In the genomic region with DNA sequence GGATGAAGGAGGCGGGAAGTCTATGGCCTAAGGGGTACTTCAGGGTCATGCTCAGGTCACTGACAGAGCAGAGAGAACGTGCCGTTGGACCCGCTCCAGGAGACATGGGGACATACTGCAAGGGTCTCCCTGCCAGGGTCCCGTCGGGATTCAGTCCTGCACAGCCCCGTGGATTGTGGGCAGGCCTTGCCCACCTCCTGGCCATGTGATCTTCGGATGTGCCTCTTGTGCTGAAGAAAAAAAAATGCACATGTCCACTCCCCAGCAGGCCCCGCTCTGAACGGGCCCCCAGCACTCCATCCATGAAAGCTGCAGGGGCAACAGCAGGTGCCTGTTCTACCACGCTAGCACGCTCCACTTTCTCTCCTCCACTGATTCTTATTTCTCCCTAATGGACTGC, we compare ENCODE assay signal across 32 cellular contexts. TPM values are rescaled to one million over a fixed set of nuclear protein-coding genes. Genes with fewer than 3 reads are reported as not detected.
"Had no signal": no experiment of that assay in that cellular context is flagged by ENCODE, and none has a peak within 500 bp of the region (broad histone marks: within the 10 kb centered on the region; RNA-seq: fewer than 3 reads in every experiment).

No MANE protein-coding gene starts in this region.

- H3K4me3 Mint-ChIP-seq: natural killer cell; nephron; neural progenitor cell; stimulated activated effector memory CD8-positive, alpha-beta T cell treated with anti-CD3 and anti-CD28 coated beads, Interleukin-12 subunit alpha, Interleukin-12 subunit beta, amount 100 ng/mL, for 72 hours; stimulated activated naive B cell treated with anti-CD40 and anti-IgM and Interleukin-4, amounts not matched to agents 10 μg/mL and 1 μg/mL and 100 μg/mL, for 72 hours; stimulated activated naive CD8-positive, alpha-beta T cell treated with anti-CD3 and anti-CD28 coated beads, Interleukin-15, Interleukin-2, amounts not matched to agents 100 ng/mL and 50 ng/mL, for 24 hours had no signal

- H3K4me1 Mint-ChIP-seq: natural killer cell; stimulated activated effector memory CD8-positive, alpha-beta T cell treated with anti-CD3 and anti-CD28 coated beads, Interleukin-12 subunit alpha, Interleukin-12 subunit beta, amount 100 ng/mL, for 72 hours; stimulated activated naive B cell treated with anti-CD40 and anti-IgM and Interleukin-4, amounts not matched to agents 10 μg/mL and 1 μg/mL and 100 μg/mL, for 72 hours had no signal

- H3K9me3 Mint-ChIP-seq: natural killer cell; nephron; stimulated activated effector memory CD8-positive, alpha-beta T cell treated with anti-CD3 and anti-CD28 coated beads, Interleukin-12 subunit alpha, Interleukin-12 subunit beta, amount 100 ng/mL, for 72 hours; stimulated activated naive B cell treated with anti-CD40 and anti-IgM and Interleukin-4, amounts not matched to agents 10 μg/mL and 1 μg/mL and 100 μg/mL, for 72 hours; stimulated activated naive CD8-positive, alpha-beta T cell treated with anti-CD3 and anti-CD28 coated beads, Interleukin-15, Interleukin-2, amounts not matched to agents 100 ng/mL and 50 ng/mL, for 24 hours had no signal

- H3K4me1 ChIP-seq: pancreas, prostate gland, right atrium auricular region, right lobe of liver, sigmoid colon, stomach, thyroid gland, tibial nerve, upper lobe of left lung, vagina had no signal

- H3K27ac ChIP-seq: neural progenitor cell, neutrophil, pancreas, prostate gland, right lobe of liver, sigmoid colon, stomach, thoracic aorta, thyroid gland, tibial nerve, upper lobe of left lung, vagina had no signal

- H3K4me3 ChIP-seq: neural progenitor cell, pancreas, prostate gland, right atrium auricular region, right lobe of liver, sigmoid colon, stomach, thoracic aorta, thyroid gland, tibial nerve, upper lobe of left lung, vagina had no signal

- H3K36me3 Mint-ChIP-seq: natural killer cell; stimulated activated effector memory CD8-positive, alpha-beta T cell treated with anti-CD3 and anti-CD28 coated beads, Interleukin-12 subunit alpha, Interleukin-12 subunit beta, amount 100 ng/mL, for 72 hours; stimulated activated naive B cell treated with anti-CD40 and anti-IgM and Interleukin-4, amounts not matched to agents 10 μg/mL and 1 μg/mL and 100 μg/mL, for 72 hours had no signal

- H3K27ac Mint-ChIP-seq: natural killer cell; nephron; neural progenitor cell; stimulated activated effector memory CD8-positive, alpha-beta T cell treated with anti-CD3 and anti-CD28 coated beads, Interleukin-12 subunit alpha, Interleukin-12 subunit beta, amount 100 ng/mL, for 72 hours; stimulated activated naive B cell treated with anti-CD40 and anti-IgM and Interleukin-4, amounts not matched to agents 10 μg/mL and 1 μg/mL and 100 μg/mL, for 72 hours; stimulated activated naive CD8-positive, alpha-beta T cell treated with anti-CD3 and anti-CD28 coated beads, Interleukin-15, Interleukin-2, amounts not matched to agents 100 ng/mL and 50 ng/mL, for 24 hours had no signal

- DNase-seq: natural killer cell; nucleus accumbens; pancreas; retina; right lobe of liver; sigmoid colon; small intestine; stimulated activated CD4-positive, alpha-beta T cell treated with anti-CD3 and anti-CD28 coated beads, Interleukin-15, amount 100 ng/mL, for 24 hours; stimulated activated CD4-positive, alpha-beta T cell treated with anti-CD3 and anti-CD28 coated beads, Interleukin-2, amount 100 ng/mL, for 24 hours; stimulated activated CD4-positive, alpha-beta T cell treated with anti-CD3 and anti-CD28 coated beads, Interleukin-2, amount 100 ng/mL, for 48 hours; stimulated activated CD4-positive, alpha-beta T cell treated with anti-CD3 and anti-CD28 coated beads, Interleukin-4, amount 100 ng/mL, for 24 hours; stimulated activated naive B cell treated with anti-CD40 and anti-IgM and Interleukin-4, amounts not matched to agents 10 μg/mL and 1 μg/mL and 100 μg/mL, for 72 hours; stimulated activated naive CD4-positive, alpha-beta T cell treated with Interleukin-2 at 50 U/mL for 16 hours; stomach; thyroid gland; trophoblast cell had no signal

- H3K27me3 ChIP-seq: pancreas, right atrium auricular region, right lobe of liver, sigmoid colon, thyroid gland, upper lobe of left lung, vagina had no signal

- H3K36me3 ChIP-seq: neural progenitor cell, neutrophil, pancreas, prostate gland, right atrium auricular region, right lobe of liver, sigmoid colon, stomach, thoracic aorta, thyroid gland, tibial nerve, upper lobe of left lung, vagina had no signal

- ATAC-seq: natural killer cell; pancreas; right lobe of liver; stimulated activated effector memory CD8-positive, alpha-beta T cell treated with anti-CD3 and anti-CD28 coated beads, Interleukin-12 subunit alpha, Interleukin-12 subunit beta, amount 100 ng/mL, for 72 hours; stimulated activated naive B cell treated with anti-CD40 and anti-IgM and Interleukin-4, amounts not matched to agents 10 μg/mL and 1 μg/mL and 100 μg/mL, for 72 hours had no signal

- H3K9me3 ChIP-seq: neutrophil, pancreas, prostate gland, right atrium auricular region, right lobe of liver, sigmoid colon, stomach, thoracic aorta, thyroid gland, tibial nerve, upper lobe of left lung, vagina had no signal

RNA-seq across cellular contexts. Expression of gene ST8SIA2, which starts 22.9 kb away (rescaled TPM):
- total RNA-seq: natural killer cell, omental fat pad, posterior vena cava, pulmonary artery endothelial cell, right lobe of liver, subcutaneous adipose tissue, thoracic aorta, tibial nerve, ureter, vagina had no signal
- polyA plus RNA-seq: stomach had no signal
